In the genomic region with DNA sequence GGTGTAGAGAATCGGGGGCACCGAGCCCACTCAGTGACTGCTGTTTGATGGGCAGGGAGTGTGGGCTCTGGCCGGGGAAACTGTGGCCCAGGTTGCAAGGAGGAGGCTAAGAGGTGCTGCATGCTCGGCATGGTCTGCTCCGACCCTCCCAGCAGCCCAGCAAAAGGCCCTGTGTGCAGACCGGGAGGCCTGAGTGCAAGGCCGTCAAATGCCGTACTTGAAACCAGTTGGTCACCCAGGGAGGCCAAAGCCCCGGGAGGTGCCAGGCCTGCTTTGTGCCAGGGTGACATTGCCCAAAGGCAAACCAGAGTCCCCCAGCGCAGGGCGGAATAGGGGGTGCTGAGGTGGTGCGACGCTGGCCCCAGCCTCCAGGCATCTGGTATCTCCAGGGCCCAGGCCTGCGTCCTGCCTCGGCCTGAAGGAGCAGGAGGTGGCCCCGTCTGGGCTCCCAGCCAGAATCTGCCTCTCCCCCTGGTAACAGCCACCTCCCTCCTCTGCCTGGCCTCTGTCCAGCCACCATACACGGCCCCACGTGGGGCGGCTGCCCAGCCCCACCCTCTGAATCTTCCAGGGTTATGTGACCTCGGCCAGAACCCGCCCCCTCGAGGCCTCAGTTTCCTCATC, we compare ENCODE assay signal across 8 cellular contexts. TPM values are rescaled to one million over a fixed set of nuclear protein-coding genes. Genes with fewer than 3 reads are reported as not detected.
DNase-seq lines count a peak whose midpoint lies in the region; ATAC-seq and TF ChIP-seq lines count a peak whose summit lies in the region.

No MANE protein-coding gene starts in this region.

- H3K4me3 Mint-ChIP-seq in activated naive CD4-positive, alpha-beta T cell treated with anti-CD3 and anti-CD28 coated beads, Interleukin-2, amount 10 ng/mL, durations not matched to agents 7 days and 5 days = no peak overlapping the region

- H3K36me3 ChIP-seq in thoracic aorta = peaks cover under 1% of the 10 kb centered on the region

- H3K4me1 ChIP-seq in thoracic aorta (ENCODE audit: control insufficient read depth in 1 of 2, low read depth in 2 of 2) = peaks cover 24 to 49% of the 10 kb centered on the region in 2 donors

- H3K27me3 Mint-ChIP-seq in activated naive CD4-positive, alpha-beta T cell treated with anti-CD3 and anti-CD28 coated beads, Interleukin-2, amount 10 ng/mL, durations not matched to agents 7 days and 5 days = no peaks in the 10 kb centered on the region

- no peaks in the 10 kb centered on the region for H3K9me3 ChIP-seq in thoracic aorta

- H3K36me3 Mint-ChIP-seq in activated naive CD4-positive, alpha-beta T cell treated with anti-CD3 and anti-CD28 coated beads, Interleukin-2, amount 10 ng/mL, durations not matched to agents 7 days and 5 days = peaks cover 5% of the 10 kb centered on the region

- H3K27ac Mint-ChIP-seq in activated naive CD4-positive, alpha-beta T cell treated with anti-CD3 and anti-CD28 coated beads, Interleukin-2, amount 10 ng/mL, durations not matched to agents 7 days and 5 days = no peak overlapping the region

- no peak for TF ChIP-seq CTCF in cardiac fibroblast (IDR thresholded peaks at IDR 0.05; ENCODE audit: low read depth, low read length)
- TF ChIP-seq CTCF in thoracic aorta (IDR thresholded peaks at IDR 0.05) = no peak

- H3K27me3 ChIP-seq in thoracic aorta (replicated peaks; ENCODE audit: insufficient read depth) = no peaks in the 10 kb centered on the region

- H3K9me3 Mint-ChIP-seq in activated naive CD4-positive, alpha-beta T cell treated with anti-CD3 and anti-CD28 coated beads, Interleukin-2, amount 10 ng/mL, durations not matched to agents 7 days and 5 days = no peaks in the 10 kb centered on the region

- H3K4me3 ChIP-seq in cardiac fibroblast (replicated peaks in 1 of 2; ENCODE audit: low read depth in 2 of 2, low read length in 2 of 2) (no peak overlapping the region), thoracic aorta (peak overlapping the region; percentile 11)

- CTCF ChIA-PET in activated naive CD4-positive, alpha-beta T cell treated with anti-CD3 and anti-CD28 coated beads, Interleukin-2, amount 10 ng/mL, durations not matched to agents 7 days and 5 days (lab: Charles Lee) = no interaction called here

- DNase-seq in DMS153 (lab: John Stamatoyannopoulos, UW) = peak; percentile 89
- DNase-seq in NCI-H2171 (lab: John Stamatoyannopoulos, UW) = peak; percentile 90
- peak; percentile 88 to 95 for DNase-seq in cardiac fibroblast (ENCODE audit: low read depth in 2 of 2)
- peak; percentile 81 for DNase-seq in left lobe of liver (ENCODE audit: low spot score)
- no peak for DNase-seq in thoracic aorta (ENCODE audit: low spot score)
- DNase-seq in stimulated activated CD4-positive, alpha-beta T cell treated with anti-CD3 and anti-CD28 coated beads, Interleukin-15, amount 100 ng/mL, for 24 hours = no peak
- DNase-seq in activated naive CD4-positive, alpha-beta T cell treated with anti-CD3 and anti-CD28 coated beads, Interleukin-2, amount 10 ng/mL, durations not matched to agents 7 days and 5 days = no peak

- ATAC-seq in left lobe of liver (peak; percentile 2), thoracic aorta (ENCODE audit: insufficient number of reproducible peaks, low FRiP score, low read depth) (no peak), HG02852 (IDR thresholded peaks at IDR 0.05; ENCODE audit: unreplicated experiment) (no peak)

- peak overlapping the region; percentile 2 to 66 for H3K27ac ChIP-seq in thoracic aorta

- H3K4me1 Mint-ChIP-seq in activated naive CD4-positive, alpha-beta T cell treated with anti-CD3 and anti-CD28 coated beads, Interleukin-2, amount 10 ng/mL, durations not matched to agents 7 days and 5 days = peaks cover 28% of the 10 kb centered on the region

RNA-seq across cellular contexts. Expression of gene PIK3R2, which starts 4.0 kb away (rescaled TPM):
- 14.8 TPM for total RNA-seq in left lobe of liver
- 10 to 100 TPM; 14.3 to 15.8 TPM for total RNA-seq in thoracic aorta

RNA-seq across cellular contexts. Expression of gene IFI30, which starts 16.7 kb away (rescaled TPM):
- 57.6 TPM for total RNA-seq in left lobe of liver
- 10 to 100 TPM; 59.4 to 72.3 TPM for total RNA-seq in thoracic aorta

RNA-seq across cellular contexts. Expression of gene MPV17L2, which starts 36.1 kb away (rescaled TPM):
- total RNA-seq in left lobe of liver (8.6 TPM), thoracic aorta (10 to 100 TPM; 10.6 to 16.1 TPM)

RNA-seq across cellular contexts. Expression of gene RAB3A, which starts 46.9 kb away (rescaled TPM):
- total RNA-seq in left lobe of liver = 2.1 TPM
- 1 to 10 TPM in 1 of 2 donors, not detected in 1; 1.9 TPM for total RNA-seq in thoracic aorta

RNA-seq across cellular contexts. Expression of gene MAST3, which starts 59.4 kb away (rescaled TPM):
- total RNA-seq in left lobe of liver (18.4 TPM), thoracic aorta (10 to 100 TPM; 18.7 to 27.8 TPM)

Comparison
In these comparisons a context has a peak if more than half of its experiments do, and no peak if none do; other contexts are left out.
1. DNase-seq: peak in DMS153 (single experiment), NCI-H2171 (single experiment), cardiac fibroblast (2 of 2) and left lobe of liver (single experiment); none in thoracic aorta (single experiment), stimulated activated CD4-positive, alpha-beta T cell treated with anti-CD3 and anti-CD28 coated beads, Interleukin-15, amount 100 ng/mL, for 24 hours (single experiment) and activated naive CD4-positive, alpha-beta T cell treated with anti-CD3 and anti-CD28 coated beads, Interleukin-2, amount 10 ng/mL, durations not matched to agents 7 days and 5 days (single experiment).